Comparison of ENCODE assay signal across 15 cellular contexts in genomic region chr9:135369401-135369800, GRCh38.
"Had no signal": no experiment of that assay in that cellular context is flagged by ENCODE, and none has a peak within 500 bp of the region (broad histone marks: within the 10 kb centered on the region; RNA-seq: fewer than 3 reads in every experiment).

No MANE protein-coding gene starts in this region.

- H3K4me1 ChIP-seq: gastroesophageal sphincter, heart right ventricle, transverse colon had no signal

- ATAC-seq: effector memory CD8-positive, alpha-beta T cell; gastroesophageal sphincter; heart right ventricle; left lobe of liver; mucosa of descending colon; naive thymus-derived CD8-positive, alpha-beta T cell; stimulated activated naive CD8-positive, alpha-beta T cell treated with anti-CD3 and anti-CD28 coated beads, Interleukin-15, Interleukin-2, amounts not matched to agents 100 U/mL and 50 U/mL, for 24 hours had no signal

- H3K27ac ChIP-seq: gastroesophageal sphincter, heart right ventricle, skin epidermis, transverse colon had no signal

- H3K4me3 ChIP-seq: gastroesophageal sphincter, heart right ventricle, mucosa of descending colon, skin epidermis, transverse colon had no signal

- DNase-seq: activated naive CD4-positive, alpha-beta T cell treated with Interleukin-2 at 50 U/mL for 16 hours; anterior cingulate cortex; dermis blood vessel endothelial cell; effector memory CD8-positive, alpha-beta T cell; heart right ventricle; mucosa of descending colon; naive thymus-derived CD8-positive, alpha-beta T cell; nucleus accumbens; stimulated activated CD4-positive, alpha-beta T cell treated with anti-CD3 and anti-CD28 coated beads, Interleukin-15, amount 100 ng/mL, for 24 hours; stimulated activated CD4-positive, alpha-beta T cell treated with anti-CD3 and anti-CD28 coated beads, Interleukin-4, amount 100 ng/mL, for 24 hours; stimulated activated naive CD8-positive, alpha-beta T cell treated with anti-CD3 and anti-CD28 coated beads, Interleukin-15, Interleukin-2, amounts not matched to agents 100 U/mL and 50 U/mL, for 24 hours; transverse colon had no signal

- H3K36me3 ChIP-seq: gastroesophageal sphincter, heart right ventricle, transverse colon had no signal

- H3K9me3 ChIP-seq: gastroesophageal sphincter, heart right ventricle, mucosa of descending colon, transverse colon had no signal
